Comparison of ENCODE assay signal across 15 cellular contexts in genomic region chr1:17004466-17005364, GRCh38. TPM values are rescaled to one million over a fixed set of nuclear protein-coding genes. Genes with fewer than 3 reads are reported as not detected.
DNase-seq lines count a peak whose midpoint lies in the region; ATAC-seq and TF ChIP-seq lines count a peak whose summit lies in the region.
"Had no signal": no experiment of that assay in that cellular context is flagged by ENCODE, and none has a peak within 500 bp of the region (broad histone marks: within the 10 kb centered on the region; RNA-seq: fewer than 3 reads in every experiment).

No MANE protein-coding gene starts in this region.

- CTCF ChIA-PET in RWPE1 (lab: Yijun Ruan, JAX): interaction anchor here (0.7 to 0.9 kb wide), 3 partner anchors 18 to 34 kb away, joined by 3 to 4 read pairs (median 4); no protein-coding TSS in a partner anchor

- H3K4me3 Mint-ChIP-seq in T-helper 17 cell: no peak overlapping the region
- H3K4me3 Mint-ChIP-seq: activated T-cell treated with anti-CD3 and anti-CD28 coated beads, Interleukin-2, amount 50 U/mL, for 24 hours; CD4-positive, alpha-beta memory T cell had no signal

- POLR2A ChIA-PET in RWPE1 (lab: Yijun Ruan, JAX; ENCODE audit: low non-redundant PET): no interaction called here

- H3K4me3 ChIP-seq in GM23248 (no peak overlapping the region), epithelial cell of proximal tubule (ENCODE audit: low read depth, low read length) (no peak overlapping the region), retinal pigment epithelial cell (ENCODE audit: low read length) (no peak overlapping the region)
- H3K4me3 ChIP-seq: breast epithelium, HAP-1, SJCRH30 had no signal

- no peak overlapping the region for H2AFZ ChIP-seq in GM23248

- no peak overlapping the region for H3K4me2 ChIP-seq in GM23248 (ENCODE audit: unreplicated experiment)

- ATAC-seq in T-helper 17 cell: no peak
- ATAC-seq in GM19351 (IDR thresholded peaks at IDR 0.05; ENCODE audit: unreplicated experiment): no peak

- no peaks in the 10 kb centered on the region for H3K4me1 Mint-ChIP-seq in T-helper 17 cell

- 0 out of 2 replicates have a peak overlapping the region, but pooled peaks have one; percentile 48 for H3K27ac ChIP-seq in GM23248
- H3K27ac ChIP-seq in RWPE1: peak overlapping the region; percentile 78
- H3K27ac ChIP-seq: breast epithelium, neutrophil, SJCRH30 had no signal

- H3F3A ChIP-seq in GM23248 (ENCODE audit: insufficient read depth): peaks cover 10% of the 10 kb centered on the region; the same call in 1 of the 2 replicates

- H3K79me2 ChIP-seq in GM23248 (ENCODE audit: insufficient read depth): no peaks in the 10 kb centered on the region

- no peaks in the 10 kb centered on the region for H3K9me3 ChIP-seq in GM23248 (ENCODE audit: low read depth)
- H3K9me3 ChIP-seq in T-helper 17 cell (ENCODE audit: control insufficient read depth, low read length, poor library complexity, severe bottlenecking): no peaks in the 10 kb centered on the region
- H3K9me3 ChIP-seq: breast epithelium, HAP-1, neutrophil, SJCRH30 had no signal

- H3K36me3 Mint-ChIP-seq in T-helper 17 cell (ENCODE audit: low read depth): peaks cover 6% of the 10 kb centered on the region

- no peaks in the 10 kb centered on the region for H4K20me1 ChIP-seq in GM23248 (ENCODE audit: insufficient read depth)

- H3K27ac Mint-ChIP-seq in T-helper 17 cell: no peak overlapping the region
- H3K27ac Mint-ChIP-seq: CD4-positive, alpha-beta memory T cell had no signal

- no peaks in the 10 kb centered on the region for H3K27me3 ChIP-seq in GM23248 (replicated peaks; ENCODE audit: insufficient read depth)
- H3K27me3 ChIP-seq: breast epithelium, neutrophil, SJCRH30 had no signal

- 0 out of 2 replicates have a peak overlapping the region, but pooled peaks have one; percentile 19 for H3K9ac ChIP-seq in GM23248

- TF ChIP-seq CTCF in RWPE1 (conservative IDR thresholded peaks at IDR 0.05; ENCODE audit: low read depth) (no peak), epithelial cell of proximal tubule (conservative IDR thresholded peaks at IDR 0.05; ENCODE audit: low read depth, low read length) (peak; percentile 5), retinal pigment epithelial cell (conservative IDR thresholded peaks at IDR 0.05; ENCODE audit: low read depth, low read length) (peak; percentile 29)

- H3K9me2 ChIP-seq in GM23248 (ENCODE audit: insufficient read depth): no peaks in the 10 kb centered on the region

- in situ Hi-C loops in GM23248 (cut with MboI): no loop called here

- WGBS in GM23248 (ENCODE audit: low coverage in 1 of 2, low lambda C conversion rate in 2 of 2, missing lambda C conversion rate in 2 of 2), 2 experiments: 95 to 97% methylated on average over 22 to 24 of the region's 24 CpGs

- H3K36me3 ChIP-seq in GM23248 (ENCODE audit: low read depth): no peaks in the 10 kb centered on the region
- H3K36me3 ChIP-seq: breast epithelium had no signal

- DNase-seq in GM23248 (peak; percentile 28), RWPE1 (ENCODE audit: low spot score) (no peak), epithelial cell of proximal tubule (ENCODE audit: low read depth) (no peak), retinal pigment epithelial cell (ENCODE audit: low read depth) (no peak), T-helper 17 cell (no peak), cerebellum (ENCODE audit: low spot score) (no peak)
- DNase-seq: activated CD4-positive, alpha-beta T cell treated with anti-CD3 and anti-CD28 coated beads, Interleukin-2, amount 50 U/mL, for 1 hour; activated T-cell treated with anti-CD3 and anti-CD28 coated beads, Interleukin-2, amount 50 U/mL, for 24 hours; CD4-positive, alpha-beta memory T cell; stimulated activated CD4-positive, alpha-beta T cell treated with anti-CD3 and anti-CD28 coated beads, Interleukin-4, amount 100 ng/mL, for 4 hours had no signal

- peaks cover 11% of the 10 kb centered on the region for H3K4me1 ChIP-seq in GM23248 (ENCODE audit: insufficient read depth)
- H3K4me1 ChIP-seq: breast epithelium, HAP-1 had no signal

- no peaks in the 10 kb centered on the region for H3K27me3 Mint-ChIP-seq in T-helper 17 cell
- H3K27me3 Mint-ChIP-seq: activated T-cell treated with anti-CD3 and anti-CD28 coated beads, Interleukin-2, amount 50 U/mL, for 24 hours; CD4-positive, alpha-beta memory T cell had no signal

RNA-seq across cellular contexts. Expression of gene ATP13A2, which starts 7.0 kb away (rescaled TPM):
- 29.6 and 44.6 TPM in 2 replicates for total RNA-seq in GM23248 (2014; rRNA removed; shearing (Covaris generic))
- polyA plus RNA-seq in GM23248 (2016; fragmentation: Nextera tagmentation; extraction: Ambion mirVana): 30.5 and 32.4 TPM in 2 replicates
- total RNA-seq in epithelial cell of proximal tubule (75.7 and 87.8 TPM in 2 replicates), T-helper 17 cell (10 to 100 TPM; 44.4 TPM), cerebellum (66.2 TPM)

RNA-seq across cellular contexts. Expression of gene MFAP2, which starts 24.3 kb away (rescaled TPM):
- total RNA-seq in GM23248 (2014; rRNA removed; shearing (Covaris generic)): 164 and 189 TPM in 2 replicates
- polyA plus RNA-seq in GM23248 (2016; fragmentation: Nextera tagmentation; extraction: Ambion mirVana): 469 and 471 TPM in 2 replicates
- 42.2 and 53.2 TPM in 2 replicates for total RNA-seq in epithelial cell of proximal tubule
- total RNA-seq in T-helper 17 cell: not detected
- 17.7 TPM for total RNA-seq in cerebellum
- total RNA-seq: CD4-positive, alpha-beta memory T cell had no signal
- polyA plus RNA-seq: CD4-positive, alpha-beta memory T cell had no signal

RNA-seq across cellular contexts. Expression of gene SDHB, which starts 49.1 kb away (rescaled TPM):
- 84.1 and 126 TPM in 2 replicates for total RNA-seq in GM23248 (2014; rRNA removed; shearing (Covaris generic))
- polyA plus RNA-seq in GM23248 (2016; fragmentation: Nextera tagmentation; extraction: Ambion mirVana): 124 and 132 TPM in 2 replicates
- total RNA-seq in epithelial cell of proximal tubule (118 and 183 TPM in 2 replicates), T-helper 17 cell (10 to 100 TPM; 43.6 to 48.5 TPM), cerebellum (57.2 TPM)

Comparison
In these comparisons a context has a peak if more than half of its experiments do, and no peak if none do; other contexts are left out.
1. RNA of gene MFAP2, which starts 24.3 kb away (total RNA-seq): 164 to 189 TPM in GM23248, 42.2 to 53.2 TPM in epithelial cell of proximal tubule and 17.7 TPM in cerebellum (single experiment); not detected in T-helper 17 cell; every median in the first group is over 10 times any median in the second.